In genomic region chr6:158251565-158251964, GRCh38 we compare ENCODE assay signal across 19 cellular contexts.
DNase-seq lines count a peak whose midpoint lies in the region; ATAC-seq, FAIRE-seq and TF ChIP-seq lines count a peak whose summit lies in the region.
"Had no signal": no experiment of that assay in that cellular context is flagged by ENCODE, and none has a peak within 500 bp of the region (broad histone marks: within the 10 kb centered on the region; RNA-seq: fewer than 3 reads in every experiment).

No MANE protein-coding gene starts in this region.

- peaks cover 3% of the 10 kb centered on the region; the same call in 1 of the 2 replicates for H3F3A ChIP-seq in OCI-LY1 (ENCODE audit: insufficient read depth, low read length)

- no peaks in the 10 kb centered on the region for H3K9me3 Mint-ChIP-seq in nephron progenitor cell
- no peaks in the 10 kb centered on the region for H3K9me3 Mint-ChIP-seq in H9
- H3K9me3 Mint-ChIP-seq in T-helper 2 cell treated with Interferon-gamma antibody and Interleukin-4, amounts not matched to agents 5 μg/mL and 100 μg/mL, for 36 hours: no peaks in the 10 kb centered on the region
- H3K9me3 Mint-ChIP-seq: CD8-positive, alpha-beta memory T cell had no signal

- no peak overlapping the region for H2BK120ac ChIP-seq in H9 (ENCODE audit: low read depth, low read length, poor library complexity, severe bottlenecking)

- no peak overlapping the region for H3K4me2 ChIP-seq in OCI-LY1 (ENCODE audit: low read length)
- no peak overlapping the region for H3K4me2 ChIP-seq in H9 (ENCODE audit: insufficient read depth, insufficient read length, low read length)
- H3K4me2 ChIP-seq: KMS-11 had no signal

- no peaks in the 10 kb centered on the region for H4K20me1 ChIP-seq in OCI-LY1 (ENCODE audit: insufficient read depth, low read length)
- no peaks in the 10 kb centered on the region for H4K20me1 ChIP-seq in H9 (ENCODE audit: control insufficient read depth, insufficient read depth, insufficient read length)

- H3K36me3 Mint-ChIP-seq in nephron progenitor cell (ENCODE audit: low read depth) (peaks cover 46% of the 10 kb centered on the region), H9 (ENCODE audit: insufficient read depth in 1 of 3, low read depth in 3 of 3) (peaks cover 0 to 4% (median 3%) of the 10 kb centered on the region in 3 experiments; a peak in 5 of 7 replicates)
- H3K36me3 Mint-ChIP-seq in T-helper 2 cell treated with Interferon-gamma antibody and Interleukin-4, amounts not matched to agents 5 μg/mL and 100 μg/mL, for 36 hours (ENCODE audit: low read depth): no peaks in the 10 kb centered on the region

- no peak overlapping the region for H2BK20ac ChIP-seq in H9 (ENCODE audit: low read depth, low read length, poor library complexity, severe bottlenecking)

- H3K4me1 Mint-ChIP-seq in nephron progenitor cell (peaks cover 26% of the 10 kb centered on the region), H9 (peaks cover 11 to 18% of the 10 kb centered on the region in 2 experiments)
- peaks cover 16% of the 10 kb centered on the region for H3K4me1 Mint-ChIP-seq in T-helper 2 cell treated with Interferon-gamma antibody and Interleukin-4, amounts not matched to agents 5 μg/mL and 100 μg/mL, for 36 hours (ENCODE audit: low read depth)

- no peak overlapping the region for H3K4me3 ChIP-seq in OCI-LY1 (ENCODE audit: low read depth, low read length, poor library complexity, severe bottlenecking)
- H3K4me3 ChIP-seq: GM23248 had no signal

- WGBS in H9 (ENCODE audit: extremely low coverage, insufficient read length, low lambda C conversion rate): no CpG with 5 or more reads among the region's 1 CpG

- H3K18ac ChIP-seq in H9 (ENCODE audit: insufficient read length, low read depth, low read length): no peak overlapping the region

- no peak overlapping the region for H4K91ac ChIP-seq in H9 (ENCODE audit: insufficient read length, low read depth, low read length)

- peak; percentile 35 for ATAC-seq in GM21786 (IDR thresholded peaks at IDR 0.05; ENCODE audit: unreplicated experiment)
- no peak for ATAC-seq in GM19328 (IDR thresholded peaks at IDR 0.05; ENCODE audit: unreplicated experiment)
- no peak for ATAC-seq in GM19395 (IDR thresholded peaks at IDR 0.05; ENCODE audit: unreplicated experiment)

- H3K27ac Mint-ChIP-seq in nephron progenitor cell (peak overlapping the region; percentile 83), H9 (no peak overlapping the region)
- H3K27ac Mint-ChIP-seq in T-helper 2 cell treated with Interferon-gamma antibody and Interleukin-4, amounts not matched to agents 5 μg/mL and 100 μg/mL, for 36 hours: no peak overlapping the region

- H3K14ac ChIP-seq in H9 (ENCODE audit: insufficient read depth, low read length): no peak overlapping the region

- no peak overlapping the region for H2BK5ac ChIP-seq in H9 (ENCODE audit: insufficient read length, low read length)

- peaks cover 37% of the 10 kb centered on the region; the same call in 1 of the 2 replicates for H3K36me3 ChIP-seq in OCI-LY1 (ENCODE audit: insufficient read depth, low read length)

- no peaks in the 10 kb centered on the region for H3K9me2 ChIP-seq in OCI-LY1 (ENCODE audit: low read depth, low read length)

- H3K27ac ChIP-seq in OCI-LY1 (ENCODE audit: low read depth, low read length, poor library complexity, severe bottlenecking) (peak overlapping the region; percentile 15), H9 (ENCODE audit: insufficient read length, low read depth, low read length) (no peak overlapping the region)
- H3K27ac ChIP-seq: GM23248, KMS-11 had no signal

- no peaks in the 10 kb centered on the region for H3K23me2 ChIP-seq in H9 (ENCODE audit: insufficient read length, low read depth, low read length, poor library complexity, severe bottlenecking)

- H3K4me1 ChIP-seq in OCI-LY1 (ENCODE audit: insufficient read depth, low read length, severe bottlenecking) (peaks cover 33% of the 10 kb centered on the region), H9 (ENCODE audit: insufficient read depth, low read length) (no peaks in the 10 kb centered on the region)

- H2BK15ac ChIP-seq in H9 (ENCODE audit: low read depth, low read length): no peak overlapping the region

- DNase-seq in GM12891 (ENCODE audit: insufficient read length, low spot score) (peak; percentile 28), nephron progenitor cell (no peak), H9 (no peak)
- DNase-seq in T-helper 2 cell treated with Interferon-gamma antibody and Interleukin-4, amounts not matched to agents 5 μg/mL and 100 μg/mL, for 36 hours (ENCODE audit: low spot score): no peak
- DNase-seq: BE2C; C1 segment of cervical spinal cord; CD4-positive, CD25-positive, alpha-beta regulatory T cell; CD8-positive, alpha-beta memory T cell; COR-L47; DMS 273 treated with DMSO at 0.1 percent for 48 hours; DMS53; GM23248; HCEC 1CT had no signal

- H3K4ac ChIP-seq in H9 (ENCODE audit: low read depth, low read length): no peak overlapping the region

- peaks cover 6% of the 10 kb centered on the region for H3K79me1 ChIP-seq in H9 (ENCODE audit: insufficient read depth, low read depth, low read length, poor library complexity, severe bottlenecking)

- no peak for TF ChIP-seq CTCF in OCI-LY1 (IDR thresholded peaks at IDR 0.05; ENCODE audit: low read length)
- no peak for TF ChIP-seq CTCF in nephron progenitor cell (IDR thresholded peaks at IDR 0.05)
- no peak for TF ChIP-seq CTCF in H9 (conservative IDR thresholded peaks at IDR 0.05)

- no peak overlapping the region for H3T11ph ChIP-seq in H9 (ENCODE audit: low read length)

- H3K9me3 ChIP-seq in OCI-LY1 (ENCODE audit: low read length) (no peaks in the 10 kb centered on the region), H9 (ENCODE audit: control insufficient read depth, low read depth, low read length) (no peaks in the 10 kb centered on the region)
- H3K9me3 ChIP-seq: BE2C had no signal

- H3K23ac ChIP-seq in H9 (ENCODE audit: insufficient read length, low read depth, low read length): no peak overlapping the region

- H3K4me3 Mint-ChIP-seq in nephron progenitor cell (no peak overlapping the region), H9 (no peak overlapping the region)
- H3K4me3 Mint-ChIP-seq in T-helper 2 cell treated with Interferon-gamma antibody and Interleukin-4, amounts not matched to agents 5 μg/mL and 100 μg/mL, for 36 hours: no peak overlapping the region
- H3K4me3 Mint-ChIP-seq: CD4-positive, CD25-positive, alpha-beta regulatory T cell; CD8-positive, alpha-beta memory T cell had no signal

- peaks cover 8% of the 10 kb centered on the region for H3K27me3 Mint-ChIP-seq in nephron progenitor cell (ENCODE audit: low read depth, poor library complexity)
- no peaks in the 10 kb centered on the region for H3K27me3 Mint-ChIP-seq in H9 (ENCODE audit: low read depth)
- no peaks in the 10 kb centered on the region for H3K27me3 Mint-ChIP-seq in T-helper 2 cell treated with Interferon-gamma antibody and Interleukin-4, amounts not matched to agents 5 μg/mL and 100 μg/mL, for 36 hours (ENCODE audit: low read depth)
- H3K27me3 Mint-ChIP-seq: CD8-positive, alpha-beta memory T cell had no signal

- H3K9ac ChIP-seq in OCI-LY1 (ENCODE audit: low read length): peak overlapping the region; percentile 12; the same call in 1 of the 2 replicates
- H3K9ac ChIP-seq in H9 (ENCODE audit: extremely low read depth, insufficient read length, low read length): no peak overlapping the region
- H3K9ac ChIP-seq: GM23248, KMS-11 had no signal

- no peak for TF ChIP-seq POLR2A in GM12891 (IDR thresholded peaks at IDR 0.05; ENCODE audit: low read depth, low read length)

- no peak overlapping the region for H2AK5ac ChIP-seq in H9 (ENCODE audit: insufficient read length, low read length)

- no peak overlapping the region for H3K56ac ChIP-seq in H9 (ENCODE audit: insufficient read length, low read depth, low read length)

- no peak overlapping the region for H2AFZ ChIP-seq in OCI-LY1 (ENCODE audit: low read length)
- H2AFZ ChIP-seq in H9 (ENCODE audit: low read length): no peak overlapping the region
- H2AFZ ChIP-seq: GM23248 had no signal

- no peak overlapping the region for H4K5ac ChIP-seq in H9 (ENCODE audit: insufficient read length, low read depth, low read length)

- no peak overlapping the region for H2BK12ac ChIP-seq in H9 (ENCODE audit: insufficient read length, low read depth, low read length)

- no peaks in the 10 kb centered on the region for H3K27me3 ChIP-seq in OCI-LY1 (ENCODE audit: insufficient read depth, low read length)
- no peaks in the 10 kb centered on the region for H3K27me3 ChIP-seq in H9 (ENCODE audit: insufficient read depth, low read length)
- H3K27me3 ChIP-seq: BE2C had no signal

- H3K79me2 ChIP-seq in OCI-LY1 (ENCODE audit: insufficient read depth, low read length): peaks cover 89% of the 10 kb centered on the region
- peaks cover 7% of the 10 kb centered on the region; the same call in 1 of the 2 replicates for H3K79me2 ChIP-seq in H9 (ENCODE audit: insufficient read depth, low read length)

- FAIRE-seq in GM12891 (lab: Jason Lieb, UNC): peak; percentile 48
- FAIRE-seq: G401.6 had no signal

- H4K8ac ChIP-seq in H9 (replicated peaks; ENCODE audit: insufficient read length, low read depth, low read length): no peak overlapping the region

TF ChIP-seq in GM12891, 5 proteins besides CTCF, POLR2A, EP300 and RAD21:
- no peak for TF ChIP-seq TAF1 (IDR thresholded peaks at IDR 0.05; ENCODE audit: low read depth, low read length)
- peak; percentile 76 for TF ChIP-seq SPI1 (IDR thresholded peaks at IDR 0.05; ENCODE audit: low read depth, low read length)
